Comparison of ENCODE assay signal across 26 cellular contexts in genomic region chr9:110871736-110872135, GRCh38.
"Had no signal": no experiment of that assay in that cellular context is flagged by ENCODE, and none has a peak within 500 bp of the region (broad histone marks: within the 10 kb centered on the region; RNA-seq: fewer than 3 reads in every experiment).

No MANE protein-coding gene starts in this region.

- H2AFZ ChIP-seq: neural progenitor cell, parathyroid adenoma had no signal

- DNase-seq: naive thymus-derived CD4-positive, alpha-beta T cell; natural killer cell; occipital lobe; ovary; posterior cingulate gyrus; psoas muscle; right cardiac atrium; stimulated activated CD4-positive, alpha-beta T cell treated with anti-CD3 and anti-CD28 coated beads, Interleukin-15, amount 100 ng/mL, for 24 hours; stimulated activated CD4-positive, alpha-beta T cell treated with anti-CD3 and anti-CD28 coated beads, Interleukin-2, amount 100 ng/mL, for 24 hours; stimulated activated CD4-positive, alpha-beta T cell treated with anti-CD3 and anti-CD28 coated beads, Interleukin-2, amount 100 ng/mL, for 48 hours; stimulated activated CD4-positive, alpha-beta T cell treated with anti-CD3 and anti-CD28 coated beads, Interleukin-4, amount 100 ng/mL, for 24 hours; stimulated activated naive B cell treated with anti-CD40 and anti-IgM and Interleukin-4, amounts not matched to agents 10 μg/mL and 1 μg/mL and 100 μg/mL, for 72 hours; stimulated activated naive CD4-positive, alpha-beta T cell treated with Interleukin-2 at 50 U/mL for 16 hours; stomach; testis; tibial artery; transverse colon; upper lobe of right lung; uterus had no signal

- H3K27me3 ChIP-seq: neural progenitor cell, ovary, stomach, suprapubic skin, testis, tibial artery, transverse colon, upper lobe of right lung, uterus had no signal

- H3K27ac ChIP-seq: neural progenitor cell, ovary, parathyroid adenoma, psoas muscle, skin epidermis, stomach, suprapubic skin, testis, tibial artery, transverse colon, upper lobe of right lung, uterus had no signal

- H3K9ac ChIP-seq: neural progenitor cell, parathyroid adenoma had no signal

- H3K4me3 ChIP-seq: neural progenitor cell, ovary, psoas muscle, skin epidermis, smooth muscle cell, stomach, suprapubic skin, testis, tibial artery, transverse colon, upper lobe of right lung, uterus had no signal

- H3K4me1 ChIP-seq: neural progenitor cell, parathyroid adenoma, psoas muscle, suprapubic skin, testis, transverse colon, upper lobe of right lung, uterus had no signal

- H3K4me2 ChIP-seq: neural progenitor cell, smooth muscle cell had no signal

- H3K9me3 ChIP-seq: ovary, psoas muscle, stomach, suprapubic skin, testis, tibial artery, transverse colon, upper lobe of right lung, uterus had no signal

- ATAC-seq: naive thymus-derived CD4-positive, alpha-beta T cell; natural killer cell; psoas muscle; right cardiac atrium; sciatic nerve; stimulated activated effector memory CD8-positive, alpha-beta T cell treated with anti-CD3 and anti-CD28 coated beads, Interleukin-12 subunit alpha, Interleukin-12 subunit beta, amount 100 ng/mL, for 72 hours; stimulated activated naive B cell treated with anti-CD40 and anti-IgM and Interleukin-4, amounts not matched to agents 10 μg/mL and 1 μg/mL and 100 μg/mL, for 72 hours; upper lobe of right lung had no signal

- H3K36me3 ChIP-seq: ovary, transverse colon, upper lobe of right lung, uterus had no signal
